ENCODE assay signal across 8 cellular contexts in genomic region chrX:130108647-130109428, GRCh38. TPM values are rescaled to one million over a fixed set of nuclear protein-coding genes. Genes with fewer than 3 reads are reported as not detected.
DNase-seq lines count a peak whose midpoint lies in the region; ATAC-seq and TF ChIP-seq lines count a peak whose summit lies in the region.

No MANE protein-coding gene starts in this region.

- peaks cover 12% of the 10 kb centered on the region for H3K36me3 Mint-ChIP-seq in activated T-helper 17 cell treated with anti-CD3 and anti-CD28 coated beads, Interleukin-2, amount 50 U/mL, for 72 hours (ENCODE audit: low read depth)

- peaks cover 11% of the 10 kb centered on the region for H3K4me1 ChIP-seq in right cardiac atrium (ENCODE audit: control insufficient read depth, insufficient read depth, low read length)

- no peaks in the 10 kb centered on the region for H3K27me3 Mint-ChIP-seq in activated T-helper 17 cell treated with anti-CD3 and anti-CD28 coated beads, Interleukin-2, amount 50 U/mL, for 72 hours
- H3K27me3 Mint-ChIP-seq in stimulated activated naive CD8-positive, alpha-beta T cell treated with anti-CD3 and anti-CD28 coated beads, Interleukin-15, amount 100 ng/mL, for 72 hours = no peaks in the 10 kb centered on the region

- H3K27me3 ChIP-seq in right cardiac atrium (ENCODE audit: control insufficient read depth, insufficient read depth) = no peaks in the 10 kb centered on the region

- no peak for TF ChIP-seq CTCF in 22Rv1 (IDR thresholded peaks at IDR 0.05)
- no peak for TF ChIP-seq CTCF in GM12865 (IDR thresholded peaks at IDR 0.05; ENCODE audit: insufficient read depth, low read depth, low read length, missing control alignments)

- DNase-seq in GM12865 (ENCODE audit: low read depth) (peak; percentile 63), NAMALWA (ENCODE audit: low spot score) (peak; percentile 67), right cardiac atrium (peak; percentile 49 to 78 (median 70)), nucleus accumbens (lab: John Stamatoyannopoulos, UW) (no peak)
- DNase-seq in stimulated activated naive CD8-positive, alpha-beta T cell treated with anti-CD3 and anti-CD28 coated beads, Interleukin-15, amount 100 ng/mL, for 72 hours = no peak

- H3K27ac Mint-ChIP-seq in activated T-helper 17 cell treated with anti-CD3 and anti-CD28 coated beads, Interleukin-2, amount 50 U/mL, for 72 hours = peak overlapping the region; percentile 73
- peak overlapping the region; percentile 67 to 93 for H3K27ac Mint-ChIP-seq in stimulated activated naive CD8-positive, alpha-beta T cell treated with anti-CD3 and anti-CD28 coated beads, Interleukin-15, amount 100 ng/mL, for 72 hours

- H3K4me3 ChIP-seq in GM12865 (ENCODE audit: low read depth, low read length) (peak overlapping the region; percentile 84), right cardiac atrium (ENCODE audit: low read length) (peak overlapping the region; percentile 79)

- no peaks in the 10 kb centered on the region for H3K9me3 Mint-ChIP-seq in activated T-helper 17 cell treated with anti-CD3 and anti-CD28 coated beads, Interleukin-2, amount 50 U/mL, for 72 hours
- no peaks in the 10 kb centered on the region for H3K9me3 Mint-ChIP-seq in stimulated activated naive CD8-positive, alpha-beta T cell treated with anti-CD3 and anti-CD28 coated beads, Interleukin-15, amount 100 ng/mL, for 72 hours

- whole genome bisulfite sequencing in right cardiac atrium = 33% methylated on average over 9 of the region's 9 CpGs

- H3K27ac ChIP-seq in 22Rv1 (peak overlapping the region; percentile 83), right cardiac atrium (ENCODE audit: low read length) (no peak overlapping the region)

- H3K4me1 Mint-ChIP-seq in activated T-helper 17 cell treated with anti-CD3 and anti-CD28 coated beads, Interleukin-2, amount 50 U/mL, for 72 hours = peaks cover 18% of the 10 kb centered on the region
- H3K4me1 Mint-ChIP-seq in stimulated activated naive CD8-positive, alpha-beta T cell treated with anti-CD3 and anti-CD28 coated beads, Interleukin-15, amount 100 ng/mL, for 72 hours = peaks cover 55% of the 10 kb centered on the region

- intact Hi-C loops in right cardiac atrium (cut with DNase I) = no loop called here

- peak overlapping the region; percentile 81 for H3K4me3 Mint-ChIP-seq in activated T-helper 17 cell treated with anti-CD3 and anti-CD28 coated beads, Interleukin-2, amount 50 U/mL, for 72 hours
- H3K4me3 Mint-ChIP-seq in stimulated activated naive CD8-positive, alpha-beta T cell treated with anti-CD3 and anti-CD28 coated beads, Interleukin-15, amount 100 ng/mL, for 72 hours = peak overlapping the region; percentile 89 to 94

- no peaks in the 10 kb centered on the region for H3K9me3 ChIP-seq in right cardiac atrium (ENCODE audit: control insufficient read depth, low read length)

- ATAC-seq in HG02571 (IDR thresholded peaks at IDR 0.05; ENCODE audit: unreplicated experiment) (peak; percentile 66), right cardiac atrium (peak; percentile 62 to 64)
- peak; percentile 81 for ATAC-seq in activated T-helper 17 cell treated with anti-CD3 and anti-CD28 coated beads, Interleukin-2, amount 50 U/mL, for 72 hours (replicated peaks)
- ATAC-seq in stimulated activated naive CD8-positive, alpha-beta T cell treated with anti-CD3 and anti-CD28 coated beads, Interleukin-15, amount 100 ng/mL, for 72 hours = peak; percentile 76

RNA-seq across cellular contexts. Expression of gene ELF4, which starts 1.5 kb away (rescaled TPM):
- total RNA-seq in activated T-helper 17 cell treated with anti-CD3 and anti-CD28 coated beads, Interleukin-2, amount 50 U/mL, for 72 hours = 10 to 100 TPM; 23.5 to 25.6 TPM
- total RNA-seq in right cardiac atrium = 1 to 10 TPM; 3.1 to 5.6 (median 3.9) TPM
- polyA plus RNA-seq in right cardiac atrium = 1.7 TPM

RNA-seq across cellular contexts. Expression of gene AIFM1, which starts 56.8 kb away (rescaled TPM):
- total RNA-seq in activated T-helper 17 cell treated with anti-CD3 and anti-CD28 coated beads, Interleukin-2, amount 50 U/mL, for 72 hours = 10 to 100 TPM; 25.4 to 67.3 TPM
- total RNA-seq in right cardiac atrium = 100 to 1,000 TPM in 1 of 4 donors, 10 to 100 TPM in 3; 82.0 to 102 (median 89.9) TPM
- polyA plus RNA-seq in right cardiac atrium = 129 TPM

Comparison
In these comparisons a context has a peak if more than half of its experiments do, and no peak if none do; other contexts are left out.
1. DNase-seq: peak in GM12865 (single experiment), NAMALWA (single experiment) and right cardiac atrium (3 of 3); none in stimulated activated naive CD8-positive, alpha-beta T cell treated with anti-CD3 and anti-CD28 coated beads, Interleukin-15, amount 100 ng/mL, for 72 hours (0 of 2) and nucleus accumbens (0 of 56).
2. Peak in every context shown above with its lines, with median percentiles within 50 percentile points of each other: ATAC-seq.